ENCODE assay signal across 1 cellular context in the genomic region with DNA sequence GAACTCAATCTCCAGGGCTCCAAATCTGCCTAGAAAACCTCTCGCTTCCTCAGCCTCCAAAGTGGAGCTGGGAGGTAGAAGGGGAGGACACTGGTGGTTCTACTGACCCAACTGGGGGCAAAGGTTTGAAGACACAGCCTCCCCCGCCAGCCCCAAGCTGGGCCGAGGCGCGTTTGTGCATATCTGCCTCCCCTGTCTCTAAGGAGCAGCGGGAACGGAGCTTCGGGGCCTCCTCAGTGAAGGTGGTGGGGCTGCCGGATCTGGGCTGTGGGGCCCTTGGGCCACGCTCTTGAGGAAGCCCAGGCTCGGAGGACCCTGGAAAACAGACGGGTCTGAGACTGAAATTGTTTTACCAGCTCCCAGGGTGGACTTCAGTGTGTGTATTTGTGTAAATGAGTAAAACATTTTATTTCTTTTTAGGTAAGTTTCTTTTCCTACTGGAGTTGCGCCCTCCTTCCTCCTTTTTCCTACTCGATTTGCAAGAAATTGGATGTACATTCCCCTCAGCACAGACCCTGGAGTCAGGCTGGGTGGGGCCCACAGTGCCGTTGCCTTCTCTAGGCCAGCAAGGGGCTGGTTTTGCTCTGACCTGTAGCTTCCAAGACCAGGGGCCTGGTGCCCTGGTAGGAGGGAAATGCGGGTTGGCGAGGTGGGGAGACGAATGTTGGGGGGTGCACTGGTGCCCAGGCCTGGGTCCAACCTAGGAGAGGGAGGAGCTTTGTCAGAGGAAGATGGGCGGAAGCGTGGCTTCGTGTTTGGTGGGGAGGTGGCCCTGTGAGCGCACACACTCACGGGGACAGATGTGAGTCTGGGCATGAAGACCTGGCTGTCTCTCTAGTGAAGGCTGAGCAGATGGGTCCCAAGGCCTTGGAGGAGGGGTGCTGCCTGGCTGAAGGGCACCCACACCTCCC.
TF ChIP-seq lines count a peak whose summit lies in the region.

No MANE protein-coding gene starts in this region.

TF ChIP-seq in H1, 55 proteins besides CTCF, POLR2A, EP300 and RAD21 (continued from another document):
- TF ChIP-seq, protein P1, sequence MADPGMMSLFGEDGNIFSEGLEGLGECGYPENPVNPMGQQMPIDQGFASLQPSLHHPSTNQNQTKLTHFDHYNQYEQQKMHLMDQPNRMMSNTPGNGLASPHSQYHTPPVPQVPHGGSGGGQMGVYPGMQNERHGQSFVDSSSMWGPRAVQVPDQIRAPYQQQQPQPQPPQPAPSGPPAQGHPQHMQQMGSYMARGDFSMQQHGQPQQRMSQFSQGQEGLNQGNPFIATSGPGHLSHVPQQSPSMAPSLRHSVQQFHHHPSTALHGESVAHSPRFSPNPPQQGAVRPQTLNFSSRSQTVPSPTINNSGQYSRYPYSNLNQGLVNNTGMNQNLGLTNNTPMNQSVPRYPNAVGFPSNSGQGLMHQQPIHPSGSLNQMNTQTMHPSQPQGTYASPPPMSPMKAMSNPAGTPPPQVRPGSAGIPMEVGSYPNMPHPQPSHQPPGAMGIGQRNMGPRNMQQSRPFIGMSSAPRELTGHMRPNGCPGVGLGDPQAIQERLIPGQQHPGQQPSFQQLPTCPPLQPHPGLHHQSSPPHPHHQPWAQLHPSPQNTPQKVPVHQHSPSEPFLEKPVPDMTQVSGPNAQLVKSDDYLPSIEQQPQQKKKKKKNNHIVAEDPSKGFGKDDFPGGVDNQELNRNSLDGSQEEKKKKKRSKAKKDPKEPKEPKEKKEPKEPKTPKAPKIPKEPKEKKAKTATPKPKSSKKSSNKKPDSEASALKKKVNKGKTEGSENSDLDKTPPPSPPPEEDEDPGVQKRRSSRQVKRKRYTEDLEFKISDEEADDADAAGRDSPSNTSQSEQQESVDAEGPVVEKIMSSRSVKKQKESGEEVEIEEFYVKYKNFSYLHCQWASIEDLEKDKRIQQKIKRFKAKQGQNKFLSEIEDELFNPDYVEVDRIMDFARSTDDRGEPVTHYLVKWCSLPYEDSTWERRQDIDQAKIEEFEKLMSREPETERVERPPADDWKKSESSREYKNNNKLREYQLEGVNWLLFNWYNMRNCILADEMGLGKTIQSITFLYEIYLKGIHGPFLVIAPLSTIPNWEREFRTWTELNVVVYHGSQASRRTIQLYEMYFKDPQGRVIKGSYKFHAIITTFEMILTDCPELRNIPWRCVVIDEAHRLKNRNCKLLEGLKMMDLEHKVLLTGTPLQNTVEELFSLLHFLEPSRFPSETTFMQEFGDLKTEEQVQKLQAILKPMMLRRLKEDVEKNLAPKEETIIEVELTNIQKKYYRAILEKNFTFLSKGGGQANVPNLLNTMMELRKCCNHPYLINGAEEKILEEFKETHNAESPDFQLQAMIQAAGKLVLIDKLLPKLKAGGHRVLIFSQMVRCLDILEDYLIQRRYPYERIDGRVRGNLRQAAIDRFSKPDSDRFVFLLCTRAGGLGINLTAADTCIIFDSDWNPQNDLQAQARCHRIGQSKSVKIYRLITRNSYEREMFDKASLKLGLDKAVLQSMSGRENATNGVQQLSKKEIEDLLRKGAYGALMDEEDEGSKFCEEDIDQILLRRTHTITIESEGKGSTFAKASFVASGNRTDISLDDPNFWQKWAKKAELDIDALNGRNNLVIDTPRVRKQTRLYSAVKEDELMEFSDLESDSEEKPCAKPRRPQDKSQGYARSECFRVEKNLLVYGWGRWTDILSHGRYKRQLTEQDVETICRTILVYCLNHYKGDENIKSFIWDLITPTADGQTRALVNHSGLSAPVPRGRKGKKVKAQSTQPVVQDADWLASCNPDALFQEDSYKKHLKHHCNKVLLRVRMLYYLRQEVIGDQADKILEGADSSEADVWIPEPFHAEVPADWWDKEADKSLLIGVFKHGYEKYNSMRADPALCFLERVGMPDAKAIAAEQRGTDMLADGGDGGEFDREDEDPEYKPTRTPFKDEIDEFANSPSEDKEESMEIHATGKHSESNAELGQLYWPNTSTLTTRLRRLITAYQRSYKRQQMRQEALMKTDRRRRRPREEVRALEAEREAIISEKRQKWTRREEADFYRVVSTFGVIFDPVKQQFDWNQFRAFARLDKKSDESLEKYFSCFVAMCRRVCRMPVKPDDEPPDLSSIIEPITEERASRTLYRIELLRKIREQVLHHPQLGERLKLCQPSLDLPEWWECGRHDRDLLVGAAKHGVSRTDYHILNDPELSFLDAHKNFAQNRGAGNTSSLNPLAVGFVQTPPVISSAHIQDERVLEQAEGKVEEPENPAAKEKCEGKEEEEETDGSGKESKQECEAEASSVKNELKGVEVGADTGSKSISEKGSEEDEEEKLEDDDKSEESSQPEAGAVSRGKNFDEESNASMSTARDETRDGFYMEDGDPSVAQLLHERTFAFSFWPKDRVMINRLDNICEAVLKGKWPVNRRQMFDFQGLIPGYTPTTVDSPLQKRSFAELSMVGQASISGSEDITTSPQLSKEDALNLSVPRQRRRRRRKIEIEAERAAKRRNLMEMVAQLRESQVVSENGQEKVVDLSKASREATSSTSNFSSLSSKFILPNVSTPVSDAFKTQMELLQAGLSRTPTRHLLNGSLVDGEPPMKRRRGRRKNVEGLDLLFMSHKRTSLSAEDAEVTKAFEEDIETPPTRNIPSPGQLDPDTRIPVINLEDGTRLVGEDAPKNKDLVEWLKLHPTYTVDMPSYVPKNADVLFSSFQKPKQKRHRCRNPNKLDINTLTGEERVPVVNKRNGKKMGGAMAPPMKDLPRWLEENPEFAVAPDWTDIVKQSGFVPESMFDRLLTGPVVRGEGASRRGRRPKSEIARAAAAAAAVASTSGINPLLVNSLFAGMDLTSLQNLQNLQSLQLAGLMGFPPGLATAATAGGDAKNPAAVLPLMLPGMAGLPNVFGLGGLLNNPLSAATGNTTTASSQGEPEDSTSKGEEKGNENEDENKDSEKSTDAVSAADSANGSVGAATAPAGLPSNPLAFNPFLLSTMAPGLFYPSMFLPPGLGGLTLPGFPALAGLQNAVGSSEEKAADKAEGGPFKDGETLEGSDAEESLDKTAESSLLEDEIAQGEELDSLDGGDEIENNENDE (IDR thresholded peaks at IDR 0.05; ENCODE audit: insufficient replicate concordance, low read length): no peak
- TF ChIP-seq RFX5 (IDR thresholded peaks at IDR 0.05; ENCODE audit: borderline replicate concordance, low read depth, low read length) (no peak), YY1 (IDR thresholded peaks at IDR 0.05; ENCODE audit: low read depth, low read length) (no peak), POLR2AphosphoS5 (IDR thresholded peaks at IDR 0.05; ENCODE audit: low read depth, low read length) (no peak), JUND (IDR thresholded peaks at IDR 0.05; ENCODE audit: low read length) (no peak), SRF (IDR thresholded peaks at IDR 0.05; ENCODE audit: low read depth, low read length) (no peak), TAF7 (optimal IDR thresholded peaks at IDR 0.05; ENCODE audit: borderline replicate concordance, low read depth, low read length) (no peak)
- TF ChIP-seq, protein P2, sequence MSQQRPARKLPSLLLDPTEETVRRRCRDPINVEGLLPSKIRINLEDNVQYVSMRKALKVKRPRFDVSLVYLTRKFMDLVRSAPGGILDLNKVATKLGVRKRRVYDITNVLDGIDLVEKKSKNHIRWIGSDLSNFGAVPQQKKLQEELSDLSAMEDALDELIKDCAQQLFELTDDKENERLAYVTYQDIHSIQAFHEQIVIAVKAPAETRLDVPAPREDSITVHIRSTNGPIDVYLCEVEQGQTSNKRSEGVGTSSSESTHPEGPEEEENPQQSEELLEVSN (IDR thresholded peaks at IDR 0.05): no peak
